Comparison of ENCODE assay signal across 9 cellular contexts in genomic region chr5:181052526-181052927, GRCh38. TPM values are rescaled to one million over a fixed set of nuclear protein-coding genes. Genes with fewer than 3 reads are reported as not detected.
DNase-seq lines count a peak whose midpoint lies in the region; ATAC-seq and TF ChIP-seq lines count a peak whose summit lies in the region.
"Had no signal": no experiment of that assay in that cellular context is flagged by ENCODE, and none has a peak within 500 bp of the region (broad histone marks: within the 10 kb centered on the region; RNA-seq: fewer than 3 reads in every experiment).

No MANE protein-coding gene starts in this region.

- H3K4me3 ChIP-seq in Caco-2 (ENCODE audit: low read depth, low read length) = peak overlapping the region; percentile 83
- peak overlapping the region; percentile 58 for H3K4me3 ChIP-seq in LNCaP clone FGC (ENCODE audit: low read depth, low read length)
- peak overlapping the region; percentile 29 for H3K4me3 ChIP-seq in ectodermal cell (ENCODE audit: insufficient read depth, low read depth, low read length)
- peak overlapping the region; percentile 69 for H3K4me3 ChIP-seq in neural progenitor cell

- peak; percentile 49 to 58 for DNase-seq in Caco-2
- no peak for DNase-seq in LNCaP clone FGC (ENCODE audit: low read depth)
- no peak for DNase-seq in neural progenitor cell (ENCODE audit: low spot score)
- no peak for DNase-seq in NCI-H2196 treated with DMSO at 0.1 percent for 48 hours (lab: John Stamatoyannopoulos, UW; ENCODE audit: unreplicated experiment)
- DNase-seq in EL = no peak
- DNase-seq in NCI-H187 (lab: John Stamatoyannopoulos, UW) = no peak
- DNase-seq: GOT3 had no signal

- H3K4me1 ChIP-seq in Caco-2 (peaks cover 7% of the 10 kb centered on the region; the same call in 1 of the 2 replicates), ectodermal cell (ENCODE audit: control insufficient read depth, insufficient read depth, low read length) (no peaks in the 10 kb centered on the region), neural progenitor cell (peaks cover 10% of the 10 kb centered on the region)

- no peak overlapping the region for H3K27ac Mint-ChIP-seq in Caco-2 (ENCODE audit: unreplicated experiment)
- no peak overlapping the region for H3K27ac Mint-ChIP-seq in neural progenitor cell

- H3K9me3 Mint-ChIP-seq in Caco-2 (ENCODE audit: unreplicated experiment) (no peaks in the 10 kb centered on the region), neural progenitor cell (no peaks in the 10 kb centered on the region)

- H3K9ac ChIP-seq in neural progenitor cell = no peak overlapping the region

- H3K27me3 ChIP-seq in Caco-2 (replicated peaks; ENCODE audit: control insufficient read depth, insufficient read depth, low read length) = no peaks in the 10 kb centered on the region
- peaks cover 96% of the 10 kb centered on the region for H3K27me3 ChIP-seq in ectodermal cell (ENCODE audit: control insufficient read depth, insufficient read depth, low read length, poor library complexity, severe bottlenecking)
- peaks cover 99% of the 10 kb centered on the region for H3K27me3 ChIP-seq in neural progenitor cell

- H3K36me3 ChIP-seq in Caco-2 (ENCODE audit: control insufficient read depth, insufficient read depth, low read length) (no peaks in the 10 kb centered on the region), ectodermal cell (ENCODE audit: control insufficient read depth, insufficient read depth, low read length) (no peaks in the 10 kb centered on the region), neural progenitor cell (no peaks in the 10 kb centered on the region)

- H3K4me1 Mint-ChIP-seq in Caco-2 (ENCODE audit: low read depth, unreplicated experiment) (peaks cover 8% of the 10 kb centered on the region), neural progenitor cell (peaks cover 23% of the 10 kb centered on the region)

- BruUV-seq in Caco-2 (replicated peaks; lab: Mats Ljungman, UMichigan) = no TSS peak

- peak overlapping the region; percentile 97 for H3K4me2 ChIP-seq in neural progenitor cell

- peak overlapping the region; percentile 72 for H2AFZ ChIP-seq in neural progenitor cell (replicated peaks)

- CTCF ChIA-PET in Caco-2 (lab: Charles Lee) = no interaction called here

- 25 to 26% methylated on average over 42 of the region's 42 CpGs for WGBS in ectodermal cell, 2 experiments

- no peak for TF ChIP-seq CTCF in Caco-2 (IDR thresholded peaks at IDR 0.05; ENCODE audit: insufficient read depth in 1 of 2, low read depth in 1 of 2, low read length in 1 of 2, severe bottlenecking in 1 of 2, unreplicated experiment in 1 of 2)
- TF ChIP-seq CTCF in LNCaP clone FGC (IDR thresholded peaks at IDR 0.05; ENCODE audit: control insufficient read depth, extremely low read depth, insufficient read depth) = peak; percentile 9; the same call in 1 of the 2 replicates
- no peak for TF ChIP-seq CTCF in neural progenitor cell (IDR thresholded peaks at IDR 0.05)

- H3K36me3 Mint-ChIP-seq in Caco-2 (ENCODE audit: insufficient read depth, unreplicated experiment) = no peaks in the 10 kb centered on the region
- no peaks in the 10 kb centered on the region for H3K36me3 Mint-ChIP-seq in neural progenitor cell

- ATAC-seq in GM21786 (IDR thresholded peaks at IDR 0.05; ENCODE audit: unreplicated experiment) = no peak

- H3K27me3 Mint-ChIP-seq in Caco-2 (ENCODE audit: insufficient read depth, unreplicated experiment) (peaks cover 13% of the 10 kb centered on the region), neural progenitor cell (ENCODE audit: insufficient read depth, low read depth) (peaks cover 78% of the 10 kb centered on the region)

- H3K27ac ChIP-seq in ectodermal cell (ENCODE audit: insufficient read depth, low read depth, low read length, poor library complexity, severe bottlenecking) (no peak overlapping the region), neural progenitor cell (no peak overlapping the region)

- peaks cover 10% of the 10 kb centered on the region for H3F3A ChIP-seq in neural progenitor cell (ENCODE audit: low read depth)

- POLR2A ChIA-PET in Caco-2 (lab: Charles Lee) = no interaction called here

- intact Hi-C loops in Caco-2 (cut with micrococcal nuclease; ENCODE audit: unreplicated experiment) = loop anchor here (5.0 kb wide), 1 partner anchor 190 kb away; the partner anchor contains the start of gene ZFP62

- no peaks in the 10 kb centered on the region for H3K9me3 ChIP-seq in Caco-2
- H3K9me3 ChIP-seq in ectodermal cell (ENCODE audit: control insufficient read depth, low read length) = no peaks in the 10 kb centered on the region
- H3K9me3 ChIP-seq in neural progenitor cell (ENCODE audit: low read depth) = no peaks in the 10 kb centered on the region

- H3K4me3 Mint-ChIP-seq in Caco-2 (ENCODE audit: unreplicated experiment) = peak overlapping the region; percentile 90
- H3K4me3 Mint-ChIP-seq in neural progenitor cell = peak overlapping the region; percentile 84

- H3K79me2 ChIP-seq in neural progenitor cell (ENCODE audit: low read depth) = no peaks in the 10 kb centered on the region

- peaks cover 32% of the 10 kb centered on the region for H4K20me1 ChIP-seq in neural progenitor cell (ENCODE audit: low read depth)

RNA-seq across cellular contexts. Expression of gene BTNL9, which starts 12.5 kb away (rescaled TPM):
- total RNA-seq in Caco-2 (2022) (8.4 and 10.0 TPM in 2 replicates), neural progenitor cell (ENCODE audit: low replicate concordance) (0.24 and 0.56 TPM in 2 replicates)
- 0.15 TPM for polyA plus RNA-seq in ectodermal cell (2013, experiment 1 of 4)
- 0.16 TPM for polyA plus RNA-seq in ectodermal cell (2013, experiment 2 of 4)
- polyA plus RNA-seq in ectodermal cell (2013, experiment 3 of 4) = not detected
- 0.08 TPM for polyA plus RNA-seq in ectodermal cell (2013, experiment 4 of 4)

Comparison
In these comparisons a context has a peak if more than half of its experiments do, and no peak if none do; other contexts are left out.
1. DNase-seq: peak in Caco-2 (2 of 2); none in LNCaP clone FGC (single experiment), neural progenitor cell (single experiment), NCI-H2196 treated with DMSO at 0.1 percent for 48 hours (single experiment), EL (single experiment) and NCI-H187 (0 of 2).
2. H3K4me3 ChIP-seq: peak in every context shown above with its lines; median percentile 83 in Caco-2; 69 in neural progenitor cell; 58 in LNCaP clone FGC; 29 in ectodermal cell.